8 cellular contexts compared by ENCODE assay signal in the genomic region with DNA sequence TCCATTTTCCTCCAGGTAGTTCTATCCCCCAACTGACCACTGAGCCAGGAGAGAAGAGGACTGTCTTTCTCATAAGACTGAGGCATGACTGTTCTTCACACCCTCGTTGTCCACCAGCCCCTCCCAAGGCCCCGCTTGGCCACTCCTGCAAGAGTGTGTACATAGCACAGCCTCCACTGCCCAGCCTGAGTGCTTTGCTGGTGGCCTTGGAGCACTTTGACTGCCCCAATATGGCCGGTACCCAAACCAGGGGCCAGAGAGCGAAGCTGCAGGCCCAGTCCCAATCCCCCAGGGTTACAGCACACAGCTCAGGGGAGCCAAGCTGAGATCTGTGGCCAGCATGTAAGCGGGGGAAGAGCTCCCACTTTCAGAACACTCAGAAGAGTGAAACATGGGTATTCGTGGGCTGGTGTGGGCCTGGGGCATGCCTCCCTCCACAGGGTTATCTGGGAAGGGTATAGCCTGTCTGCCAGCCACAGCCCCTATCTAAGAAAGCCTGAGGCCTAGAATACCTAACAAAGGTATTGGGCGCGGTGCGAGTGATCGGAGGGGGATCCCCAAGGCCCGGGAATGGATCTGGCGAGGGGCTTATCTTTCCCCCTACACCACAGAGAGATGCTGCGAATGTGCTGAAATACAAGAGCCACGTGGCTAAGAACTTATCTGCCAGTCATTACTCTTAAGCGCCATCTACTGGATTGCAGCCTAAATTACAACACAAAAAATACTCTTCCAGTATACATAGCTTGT.
DNase-seq lines count a peak whose midpoint lies in the region; ATAC-seq and TF ChIP-seq lines count a peak whose summit lies in the region.

No MANE protein-coding gene starts in this region.

- DNase-seq in COLO668 (lab: John Stamatoyannopoulos, UW; ENCODE audit: unreplicated experiment) = peak; percentile 8
- peak; percentile 11 for DNase-seq in NOMO-1 treated with dmso at 0.1 percent for 144 hours (lab: John Stamatoyannopoulos, UW; ENCODE audit: unreplicated experiment)
- peak; percentile 34 for DNase-seq in cerebellar cortex (ENCODE audit: low spot score)
- DNase-seq in nephron progenitor cell = no peak
- DNase-seq in Ammon's horn (ENCODE audit: low spot score) = no peak
- no peak for DNase-seq in stimulated activated CD4-positive, alpha-beta T cell treated with anti-CD3 and anti-CD28 coated beads, Interleukin-1b, Interleukin-23, amount 100 ng/mL, for 48 hours

- TF ChIP-seq CTCF in nephron progenitor cell (IDR thresholded peaks at IDR 0.05) = peak; percentile 29

- H3K4me3 Mint-ChIP-seq in nephron progenitor cell = no peak overlapping the region

- H3K27me3 Mint-ChIP-seq in nephron progenitor cell (ENCODE audit: low read depth, poor library complexity) = no peaks in the 10 kb centered on the region

- H3K36me3 Mint-ChIP-seq in nephron progenitor cell (ENCODE audit: low read depth) = peaks cover 32% of the 10 kb centered on the region

- H3K4me1 Mint-ChIP-seq in nephron progenitor cell = no peaks in the 10 kb centered on the region

- no peak overlapping the region for H3K27ac Mint-ChIP-seq in nephron progenitor cell

- peaks cover 41% of the 10 kb centered on the region for H3K9me3 Mint-ChIP-seq in nephron progenitor cell

- ATAC-seq in GM18520 (IDR thresholded peaks at IDR 0.05; ENCODE audit: unreplicated experiment) (peak; percentile 86), HG03060 (IDR thresholded peaks at IDR 0.05; ENCODE audit: low read depth, unreplicated experiment) (peak; percentile 83)

Comparison
In these comparisons a context has a peak if more than half of its experiments do, and no peak if none do; other contexts are left out.
1. DNase-seq: peak in COLO668 (single experiment), NOMO-1 treated with dmso at 0.1 percent for 144 hours (single experiment) and cerebellar cortex (single experiment); none in nephron progenitor cell (single experiment), Ammon's horn (single experiment) and stimulated activated CD4-positive, alpha-beta T cell treated with anti-CD3 and anti-CD28 coated beads, Interleukin-1b, Interleukin-23, amount 100 ng/mL, for 48 hours (single experiment).